ENCODE assay signal across 2 cellular contexts in genomic region chr16:1690810-1691209, GRCh38.
TF ChIP-seq lines count a peak whose summit lies in the region.

No MANE protein-coding gene starts in this region.

TF ChIP-seq in SK-N-SH, 30 proteins besides CTCF, POLR2A, EP300 and RAD21 (continued from another document):
- TF ChIP-seq MEF2A (IDR thresholded peaks at IDR 0.05; ENCODE audit: borderline replicate concordance, low read depth) (no peak), NFIC (IDR thresholded peaks at IDR 0.05; ENCODE audit: borderline replicate concordance) (no peak), SIN3A (IDR thresholded peaks at IDR 0.05; ENCODE audit: borderline replicate concordance, low read depth, low read length) (no peak), MAX (IDR thresholded peaks at IDR 0.05; ENCODE audit: low read depth) (no peak), FOXJ3 (CRISPR knock-in tag; IDR thresholded peaks at IDR 0.05) (no peak), NRF1 (IDR thresholded peaks at IDR 0.05; ENCODE audit: low read depth, low read length) (no peak), JUND (IDR thresholded peaks at IDR 0.05) (no peak), RXRA (IDR thresholded peaks at IDR 0.05; ENCODE audit: borderline replicate concordance, low read depth) (no peak), RCOR1 (IDR thresholded peaks at IDR 0.05; ENCODE audit: low read length) (no peak), TAF1 (IDR thresholded peaks at IDR 0.05; ENCODE audit: borderline replicate concordance, low read depth, low read length) (no peak), EZH2phosphoT487 (IDR thresholded peaks at IDR 0.05; ENCODE audit: borderline replicate concordance, low read depth) (no peak), POLR2AphosphoS5 (IDR thresholded peaks at IDR 0.05; ENCODE audit: low read depth, low read length) (no peak), RFX5 (IDR thresholded peaks at IDR 0.05; ENCODE audit: low read length) (no peak), USF2 (IDR thresholded peaks at IDR 0.05; ENCODE audit: borderline replicate concordance, low read depth, low read length) (no peak)

TF ChIP-seq in SK-N-SH treated with all-trans-retinoic acid at 6 μM for 48 hours, 23 proteins besides CTCF, POLR2A, EP300 and RAD21 (continued from another document):
- TF ChIP-seq TOX (CRISPR knock-in tag; IDR thresholded peaks at IDR 0.05; ENCODE audit: borderline replicate concordance) (no peak), POU6F1 (CRISPR knock-in tag; IDR thresholded peaks at IDR 0.05; ENCODE audit: borderline replicate concordance, low read depth) (no peak), PPARA (CRISPR knock-in tag; IDR thresholded peaks at IDR 0.05; ENCODE audit: borderline replicate concordance) (no peak), CSRNP3 (CRISPR knock-in tag; IDR thresholded peaks at IDR 0.05) (no peak), ZC3H10 (CRISPR knock-in tag; IDR thresholded peaks at IDR 0.05) (no peak)
